In genomic region chr21:15430023-15430422, GRCh38 we compare ENCODE assay signal across 25 cellular contexts.
DNase-seq lines count a peak whose midpoint lies in the region; ATAC-seq and TF ChIP-seq lines count a peak whose summit lies in the region.
"Had no signal": no experiment of that assay in that cellular context is flagged by ENCODE, and none has a peak within 500 bp of the region (broad histone marks: within the 10 kb centered on the region; RNA-seq: fewer than 3 reads in every experiment).

No MANE protein-coding gene starts in this region.

- ATAC-seq in GM18517 (IDR thresholded peaks at IDR 0.05; ENCODE audit: unreplicated experiment) = no peak

- H4K5ac ChIP-seq in mesendoderm (ENCODE audit: low read length) = no peak overlapping the region

- TF ChIP-seq CTCF in breast epithelium (IDR thresholded peaks at IDR 0.05) (no peak), MCF 10A (IDR thresholded peaks at IDR 0.05; ENCODE audit: unreplicated experiment) (no peak)

- intact Hi-C loops in breast epithelium (cut with DNase I; ENCODE audit: low total_unique reads) (no loop called here), MCF 10A (cut with micrococcal nuclease) (no loop called here)

- no peak overlapping the region for H4K8ac ChIP-seq in mesendoderm (ENCODE audit: low read depth, low read length)

- no CpG with 5 or more reads among the region's 2 CpGs for WGBS in mesendoderm (ENCODE audit: extremely low coverage, insufficient coverage, low lambda C conversion rate)

- H3K56ac ChIP-seq in mesendoderm (ENCODE audit: low read length) = no peak overlapping the region

- no peak overlapping the region for H3K18ac ChIP-seq in mesendoderm (ENCODE audit: low read length)

- H3K4me1 Mint-ChIP-seq in MCF 10A (ENCODE audit: insufficient read depth, unreplicated experiment) = peaks cover 6% of the 10 kb centered on the region
- H3K4me1 Mint-ChIP-seq: CD4-positive, alpha-beta memory T cell had no signal

- H3K27ac ChIP-seq in breast epithelium (peak overlapping the region; percentile 27 to 59), mesendoderm (ENCODE audit: low read depth, low read length) (no peak overlapping the region)
- H3K27ac ChIP-seq: 22Rv1; BLaER1 treated with 17β-estradiol and CSF1 and Interleukin-3, amounts not matched to agents 10 nM and 100 nM; PC-9; RWPE1; SK-N-MC had no signal

- H3K4me3 ChIP-seq in breast epithelium (no peak overlapping the region), mesendoderm (ENCODE audit: low read length) (no peak overlapping the region)
- H3K4me3 ChIP-seq: BLaER1 treated with 17β-estradiol and CSF1 and Interleukin-3, amounts not matched to agents 10 nM and 100 nM; MG63; PC-9; SK-N-MC had no signal

- H3K4ac ChIP-seq in mesendoderm (ENCODE audit: low read depth, low read length) = no peak overlapping the region

- H3K79me1 ChIP-seq in mesendoderm (ENCODE audit: low read length) = no peaks in the 10 kb centered on the region

- H3K36me3 ChIP-seq in breast epithelium (no peaks in the 10 kb centered on the region), mesendoderm (ENCODE audit: control insufficient read depth, insufficient read depth, low read length) (no peaks in the 10 kb centered on the region)
- H3K36me3 ChIP-seq: BLaER1 treated with 17β-estradiol and CSF1 and Interleukin-3, amounts not matched to agents 10 nM and 100 nM; MG63 had no signal

- no peaks in the 10 kb centered on the region for H3K27me3 Mint-ChIP-seq in MCF 10A (ENCODE audit: insufficient read depth, unreplicated experiment)

- no peaks in the 10 kb centered on the region for H3K36me3 Mint-ChIP-seq in MCF 10A (ENCODE audit: insufficient read depth, unreplicated experiment)
- H3K36me3 Mint-ChIP-seq: CD4-positive, alpha-beta memory T cell had no signal

- no peak for TF ChIP-seq POLR2A in breast epithelium (IDR thresholded peaks at IDR 0.05)

- POLR2A ChIA-PET in MCF 10A (lab: Yijun Ruan, JAX) = interaction anchor here (1.1 kb wide), 1 partner anchor 8 kb away, joined by 3 read pairs; no protein-coding TSS in a partner anchor

- DNase-seq in breast epithelium (ENCODE audit: low spot score in 2 of 2) = no peak
- no peak for DNase-seq in MCF 10A (ENCODE audit: unreplicated experiment)
- DNase-seq in fibroblast of peridontal ligament (ENCODE audit: extremely low read depth) = peak; percentile 1
- DNase-seq in mesendoderm = peak; percentile 32
- DNase-seq in DMS114 treated with DMSO at 0.1 percent for 48 hours (lab: John Stamatoyannopoulos, UW; ENCODE audit: unreplicated experiment) = no peak
- no peak for DNase-seq in activated CD4-positive, alpha-beta T cell treated with anti-CD3 and anti-CD28 coated beads, Interleukin-2, amount 50 U/mL, for 4 hours
- no peak for DNase-seq in activated CD8-positive, alpha-beta memory T cell treated with anti-CD3 and anti-CD28 coated beads, Interleukin-2, amount 50 U/mL, for 48 hours
- DNase-seq: CD4-positive, alpha-beta memory T cell; DMS153; H9; HFFc6; Kasumi-1; MG63; NCI-H1048; NCI-H1417 treated with DMSO at 0.1 percent for 48 hours; NCI-H187 treated with DMSO at 0.1 percent for 48 hours; NCI-H2107; NCI-H69; PC-9; SHP77 treated with DMSO at 0.1 percent for 48 hours had no signal

- H3K79me2 ChIP-seq in mesendoderm (ENCODE audit: control insufficient read depth, insufficient read depth, low read length) = no peaks in the 10 kb centered on the region

- H3K27me3 ChIP-seq in breast epithelium (no peaks in the 10 kb centered on the region), mesendoderm (ENCODE audit: insufficient read depth, low read length, poor library complexity) (no peaks in the 10 kb centered on the region)
- H3K27me3 ChIP-seq: BLaER1 treated with 17β-estradiol and CSF1 and Interleukin-3, amounts not matched to agents 10 nM and 100 nM; MG63 had no signal

- no peak overlapping the region for H3K23ac ChIP-seq in mesendoderm (ENCODE audit: low read length)

- no peak overlapping the region for H2AK5ac ChIP-seq in mesendoderm (ENCODE audit: low read length)

- no peaks in the 10 kb centered on the region for H3K4me1 ChIP-seq in breast epithelium
- no peaks in the 10 kb centered on the region for H3K4me1 ChIP-seq in mesendoderm (ENCODE audit: control insufficient read depth, low read depth, low read length)

- no peak overlapping the region for H3K4me3 Mint-ChIP-seq in MCF 10A (ENCODE audit: unreplicated experiment)
- H3K4me3 Mint-ChIP-seq: CD4-positive, alpha-beta memory T cell; H9; HFFc6 had no signal

- peaks cover 0 to 5% of the 10 kb centered on the region in 2 donors for H3K9me3 ChIP-seq in breast epithelium
- H3K9me3 ChIP-seq: MG63 had no signal

- CTCF ChIA-PET in MCF 10A (lab: Yijun Ruan, JAX) = interaction anchor here (0.6 to 1.4 kb wide), 2 partner anchors 123 to 507 kb away, joined by 3 to 5 read pairs; no protein-coding TSS in a partner anchor

- H3K9ac ChIP-seq in mesendoderm (ENCODE audit: low read length) = no peak overlapping the region
- H3K9ac ChIP-seq: BLaER1 treated with 17β-estradiol and CSF1 and Interleukin-3, amounts not matched to agents 10 nM and 100 nM had no signal

- H2BK120ac ChIP-seq in mesendoderm (ENCODE audit: low read depth, low read length) = no peak overlapping the region

- no peaks in the 10 kb centered on the region for H3K9me3 Mint-ChIP-seq in MCF 10A (ENCODE audit: unreplicated experiment)
- H3K9me3 Mint-ChIP-seq: HFFc6 had no signal

- H2BK15ac ChIP-seq in mesendoderm (replicated peaks; ENCODE audit: low read depth) = no peak overlapping the region

- no peak overlapping the region for H2BK5ac ChIP-seq in mesendoderm (ENCODE audit: low read length)

- no peak overlapping the region for H3K4me2 ChIP-seq in mesendoderm (ENCODE audit: low read length)
- H3K4me2 ChIP-seq: PC-9 had no signal

- no peak overlapping the region for H3K27ac Mint-ChIP-seq in MCF 10A (ENCODE audit: low read depth, unreplicated experiment)
- H3K27ac Mint-ChIP-seq: CD4-positive, alpha-beta memory T cell; H9; HFFc6 had no signal

- no TSS peak for BruUV-seq in MCF 10A (replicated peaks; lab: Mats Ljungman, UMichigan)

Comparison
In these comparisons a context has a peak if more than half of its experiments do, and no peak if none do; other contexts are left out.
1. DNase-seq: peak in fibroblast of peridontal ligament (single experiment) and mesendoderm (single experiment); none in breast epithelium (0 of 2), MCF 10A (single experiment), DMS114 treated with DMSO at 0.1 percent for 48 hours (single experiment), activated CD4-positive, alpha-beta T cell treated with anti-CD3 and anti-CD28 coated beads, Interleukin-2, amount 50 U/mL, for 4 hours (0 of 2) and activated CD8-positive, alpha-beta memory T cell treated with anti-CD3 and anti-CD28 coated beads, Interleukin-2, amount 50 U/mL, for 48 hours (single experiment).